ENCODE assay signal across 1 cellular context in genomic region chr7:1537631-1538412, GRCh38.
TF ChIP-seq lines count a peak whose summit lies in the region.

No MANE protein-coding gene starts in this region.

TF ChIP-seq in H1, 55 proteins besides CTCF, POLR2A, EP300 and RAD21:
- TF ChIP-seq NRF1 (IDR thresholded peaks at IDR 0.05; ENCODE audit: low read depth, low read length) (no peak), EZH2 (IDR thresholded peaks at IDR 0.05; ENCODE audit: low read depth, low read length, severe bottlenecking) (no peak), BRCA1 (IDR thresholded peaks at IDR 0.05; ENCODE audit: low read depth, low read length) (no peak), JUN (IDR thresholded peaks at IDR 0.05; ENCODE audit: low read depth, low read length) (no peak), TAF1 (IDR thresholded peaks at IDR 0.05; ENCODE audit: low read depth, low read length) (no peak), ZNF274 (IDR thresholded peaks at IDR 0.05; ENCODE audit: borderline replicate concordance, extremely low read depth, low read length) (no peak), TEAD4 (IDR thresholded peaks at IDR 0.05; ENCODE audit: low read depth, low read length) (no peak), RFX5 (IDR thresholded peaks at IDR 0.05; ENCODE audit: borderline replicate concordance, low read depth, low read length) (no peak), JUND (IDR thresholded peaks at IDR 0.05; ENCODE audit: low read length) (no peak), SP2 (IDR thresholded peaks at IDR 0.05; ENCODE audit: low read length) (no peak), CBX5 (IDR thresholded peaks at IDR 0.05; ENCODE audit: low read depth, low read length) (no peak), NANOG (IDR thresholded peaks at IDR 0.05; ENCODE audit: insufficient read depth, low read depth, low read length, poor library complexity, severe bottlenecking) (no peak), POU5F1 (IDR thresholded peaks at IDR 0.05; ENCODE audit: low read depth, low read length) (no peak)
TF ChIP-seq in H1: peak in this region for 0.
